8 cellular contexts compared by ENCODE assay signal in the genomic region with DNA sequence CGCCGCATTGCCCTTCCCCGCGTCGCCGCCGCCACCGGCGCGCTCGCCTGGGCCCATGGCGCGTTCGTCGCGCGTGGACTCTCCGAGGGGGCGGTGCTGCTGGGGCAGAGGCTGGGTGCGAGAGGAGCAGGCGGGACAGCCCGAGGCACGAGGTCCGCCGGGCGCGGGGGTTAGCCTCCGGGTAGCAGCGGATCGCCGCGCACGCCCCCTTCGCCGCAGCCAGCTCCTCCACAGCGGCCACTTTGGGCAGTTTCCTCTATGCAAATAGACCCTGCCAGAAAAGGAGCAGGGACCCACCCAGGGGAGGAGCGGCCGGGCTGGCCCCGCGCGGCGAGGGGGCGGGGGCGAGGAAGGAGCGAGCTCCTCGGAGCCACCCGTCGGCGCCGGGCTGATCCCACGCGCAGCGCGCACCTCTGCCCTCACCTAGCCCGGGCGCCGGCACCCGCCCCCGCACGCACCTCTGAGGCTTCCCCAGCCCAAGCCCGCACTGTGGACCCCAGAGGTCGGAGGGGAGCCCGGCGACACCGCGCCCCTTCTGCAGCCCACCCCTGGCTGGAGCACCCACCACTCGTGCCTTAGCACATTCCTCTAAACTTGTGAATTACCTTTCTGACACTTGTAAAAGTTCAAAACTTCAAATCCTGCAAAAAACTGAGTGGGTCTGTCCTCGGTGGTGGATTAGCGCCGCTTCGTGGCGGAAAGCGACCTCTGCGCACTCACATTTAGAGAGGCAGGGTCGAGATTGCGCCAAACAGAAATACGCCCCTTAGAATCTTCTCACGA. TPM values are rescaled to one million over a fixed set of nuclear protein-coding genes. Genes with fewer than 3 reads are reported as not detected.
A peak's percentile ranks its signal among the peaks of the same experiment; 100 is the strongest.
DNase-seq lines count a peak whose midpoint lies in the region; ATAC-seq and TF ChIP-seq lines count a peak whose summit lies in the region.

A gene (minus strand): TSS at position 253 of the 783 bp plus-strand sequence.

- intact Hi-C loops in heart right ventricle (cut with DNase I): loop anchor here in 9 of 10 donors (1.0 to 5.0 kb wide), 5 partner anchors 308 to 354 kb away; no protein-coding TSS in a partner anchor

- no peak within 1 kb of the TSS for H3K9ac ChIP-seq in adipocyte (ENCODE audit: low read length)

- H3K27me3 ChIP-seq in Peyer's patch (peaks cover 0 to 6% of the 10 kb centered on the region in 2 donors), adipocyte (replicated peaks; ENCODE audit: control insufficient read depth, insufficient read depth, low read length) (peaks cover 43% of the 10 kb centered on the region), heart right ventricle (peaks cover 0 to 45% (median 10%) of the 10 kb centered on the region in 7 donors)

- H3K36me3 ChIP-seq in Peyer's patch: no peaks in the 10 kb centered on the region
- peaks cover 4% of the 10 kb centered on the region for H3K36me3 ChIP-seq in adipocyte (ENCODE audit: control insufficient read depth, insufficient read depth, low read length, severe bottlenecking)
- H3K36me3 ChIP-seq in heart right ventricle: peaks cover 0 to 14% (median 0%) of the 10 kb centered on the region in 9 donors

- TF ChIP-seq CTCF in AG09319 (IDR thresholded peaks at IDR 0.05; ENCODE audit: low read depth, low read length): peak; percentile 79
- TF ChIP-seq CTCF in Peyer's patch (IDR thresholded peaks at IDR 0.05): peak in 3 of 6 experiments; percentile 24 to 39 (median 29)
- TF ChIP-seq CTCF in heart right ventricle (IDR thresholded peaks at IDR 0.05): peak; percentile 42 to 82 (median 72)

- 1% methylated on average over 63 to 78 of the region's 78 CpGs for WGBS in heart right ventricle, 2 donors

- ATAC-seq in GM21515 (IDR thresholded peaks at IDR 0.05; ENCODE audit: unreplicated experiment) (peak; percentile 60), heart right ventricle (peak; percentile 82 to 91 (median 87))

- H3K4me3 ChIP-seq in Peyer's patch (peak within 1 kb of the TSS; percentile 16 to 52 (median 48)), adipocyte (ENCODE audit: low read length) (peak within 1 kb of the TSS; percentile 57), heart right ventricle (peak within 1 kb of the TSS in 9 of 10 donors; percentile 37 to 72 (median 58))

- no peak for TF ChIP-seq POLR2A in Peyer's patch (IDR thresholded peaks at IDR 0.05)

- H3K4me1 ChIP-seq in Peyer's patch (peaks cover 0 to 15% (median 4%) of the 10 kb centered on the region in 4 donors), adipocyte (ENCODE audit: control insufficient read depth, insufficient read depth, low read length) (peaks cover 8% of the 10 kb centered on the region), heart right ventricle (peaks cover 3 to 36% (median 28%) of the 10 kb centered on the region in 9 donors)

- H3K9me3 ChIP-seq in Peyer's patch (peaks cover 0 to 9% (median 2%) of the 10 kb centered on the region in 4 donors), adipocyte (ENCODE audit: control insufficient read depth, low read length) (peaks cover 7% of the 10 kb centered on the region), heart right ventricle (peaks cover 0 to 14% (median 10%) of the 10 kb centered on the region in 11 donors)

- DNase-seq in AG09319 (ENCODE audit: extremely low read depth, low read depth): no peak
- peak in 1 of 3 donors; percentile 57 for DNase-seq in Peyer's patch
- DNase-seq in adipocyte (ENCODE audit: low read depth): peak; percentile 66
- peak; percentile 74 to 75 for DNase-seq in heart right ventricle
- DNase-seq in pons (ENCODE audit: low spot score): peak; percentile 27
- DNase-seq in HT-29 (ENCODE audit: low spot score): no peak
- no peak for DNase-seq in cerebellar nuclear complex (lab: John Stamatoyannopoulos, UW)

- peak within 1 kb of the TSS in 2 of 4 donors; percentile 19 to 46 for H3K27ac ChIP-seq in Peyer's patch
- peak within 1 kb of the TSS; percentile 27 to 80 (median 71) for H3K27ac ChIP-seq in heart right ventricle

RNA-seq across cellular contexts. Expression of the gene that starts here (rescaled TPM):
- total RNA-seq in Peyer's patch (1 to 10 TPM in 2 of 4 donors, under 1 TPM in 1, not detected in 1; 0.57 to 5.8 (median 1.2) TPM), heart right ventricle (10 to 100 TPM in 9 of 10 donors, 1 to 10 TPM in 1; 9.8 to 29.0 (median 18.8) TPM)
- polyA plus RNA-seq in heart right ventricle: 1 to 10 TPM; 8.9 to 9.6 TPM
- total RNA-seq in HT-29 (2014; rRNA removed; shearing (Covaris generic)): not detected in 2 replicates

Comparison
In these comparisons a context has a peak if more than half of its experiments do, and no peak if none do; other contexts are left out.
1. DNase-seq: peak in adipocyte (single experiment), heart right ventricle (2 of 2) and pons (single experiment); none in AG09319 (single experiment), HT-29 (single experiment) and cerebellar nuclear complex (0 of 2).
2. Peak in every context shown above with its lines, with median percentiles within 50 percentile points of each other: H3K4me3 ChIP-seq.